ENCODE assay signal across 1 cellular context in the genomic region with DNA sequence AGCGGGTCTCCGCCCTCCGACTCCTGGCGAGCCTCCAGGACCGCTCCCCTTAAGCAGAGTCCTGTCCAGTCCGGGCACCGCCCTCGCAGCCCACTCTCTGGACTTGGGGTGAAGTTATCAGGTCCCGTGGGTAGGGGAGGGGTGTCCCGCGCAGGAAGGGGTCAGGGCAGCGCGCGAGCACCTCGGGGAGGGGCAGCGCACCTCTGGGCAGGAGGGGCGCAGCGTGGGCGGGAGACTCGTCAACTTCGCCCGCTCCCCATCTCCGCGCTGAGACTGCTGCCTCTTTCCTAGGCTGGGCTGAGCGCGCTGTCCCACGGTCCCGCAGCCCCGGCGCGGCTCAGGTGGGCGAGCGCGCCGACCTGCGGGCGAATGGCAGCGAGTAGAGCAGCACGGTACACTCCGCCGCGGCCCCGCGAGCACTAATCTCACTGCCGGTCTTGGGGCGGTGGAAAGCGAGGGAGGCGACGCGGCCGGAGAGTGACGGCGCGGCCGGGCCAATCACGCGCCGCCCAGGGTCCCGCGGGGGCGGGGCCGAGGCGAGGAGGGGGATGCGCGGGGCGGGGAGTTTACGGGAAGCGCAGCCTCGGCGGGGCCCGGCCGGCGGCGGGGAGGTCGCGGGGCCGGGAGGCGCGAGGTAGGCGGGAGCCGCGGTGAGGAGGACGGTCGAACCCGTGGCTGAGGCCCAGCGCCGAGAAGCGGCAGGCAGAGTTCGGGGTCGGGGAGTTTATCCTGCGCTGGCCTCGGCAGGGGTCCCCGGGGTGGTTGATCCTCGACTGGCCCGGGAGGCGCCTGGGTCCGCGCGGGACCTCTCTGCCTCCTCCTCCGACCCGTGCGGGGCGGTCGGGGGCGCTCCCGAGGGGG.
TF ChIP-seq lines count a peak whose summit lies in the region.

A gene (minus strand): TSS at position 421 of the 861 bp plus-strand sequence. CDS start 696 bp downstream, outside the sequence.

TF ChIP-seq in SK-N-SH treated with all-trans-retinoic acid at 6 μM for 48 hours, 23 proteins besides CTCF, POLR2A, EP300 and RAD21 (continued from another document):
- TF ChIP-seq, protein P1, sequence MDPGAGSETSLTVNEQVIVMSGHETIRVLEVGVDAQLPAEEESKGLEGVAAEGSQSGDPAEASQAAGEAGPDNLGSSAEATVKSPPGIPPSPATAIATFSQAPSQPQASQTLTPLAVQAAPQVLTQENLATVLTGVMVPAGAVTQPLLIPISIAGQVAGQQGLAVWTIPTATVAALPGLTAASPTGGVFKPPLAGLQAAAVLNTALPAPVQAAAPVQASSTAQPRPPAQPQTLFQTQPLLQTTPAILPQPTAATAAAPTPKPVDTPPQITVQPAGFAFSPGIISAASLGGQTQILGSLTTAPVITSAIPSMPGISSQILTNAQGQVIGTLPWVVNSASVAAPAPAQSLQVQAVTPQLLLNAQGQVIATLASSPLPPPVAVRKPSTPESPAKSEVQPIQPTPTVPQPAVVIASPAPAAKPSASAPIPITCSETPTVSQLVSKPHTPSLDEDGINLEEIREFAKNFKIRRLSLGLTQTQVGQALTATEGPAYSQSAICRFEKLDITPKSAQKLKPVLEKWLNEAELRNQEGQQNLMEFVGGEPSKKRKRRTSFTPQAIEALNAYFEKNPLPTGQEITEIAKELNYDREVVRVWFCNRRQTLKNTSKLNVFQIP (CRISPR knock-in tag; IDR thresholded peaks at IDR 0.05; ENCODE audit: borderline replicate concordance, low read depth), result no peak
- TF ChIP-seq GLIS3 (CRISPR knock-in tag; IDR thresholded peaks at IDR 0.05), result no peak
